11 cellular contexts compared by ENCODE assay signal in genomic region chr6:116034327-116034726, GRCh38. TPM values are rescaled to one million over a fixed set of nuclear protein-coding genes. Genes with fewer than 3 reads are reported as not detected.
DNase-seq lines count a peak whose midpoint lies in the region; ATAC-seq, FAIRE-seq and TF ChIP-seq lines count a peak whose summit lies in the region.
"Had no signal": no experiment of that assay in that cellular context is flagged by ENCODE, and none has a peak within 500 bp of the region (broad histone marks: within the 10 kb centered on the region; RNA-seq: fewer than 3 reads in every experiment).

No MANE protein-coding gene starts in this region.

- H2AFZ ChIP-seq in H9 (ENCODE audit: low read length) (no peak overlapping the region), K562 (ENCODE audit: low read depth, low read length) (peak overlapping the region; percentile 10; the same call in 1 of the 2 replicates)

- no peak overlapping the region for H4K91ac ChIP-seq in H9 (ENCODE audit: insufficient read length, low read depth, low read length)

- H3K4ac ChIP-seq in H9 (ENCODE audit: low read depth, low read length): no peak overlapping the region

- no peak overlapping the region for H3K23ac ChIP-seq in H9 (ENCODE audit: insufficient read length, low read depth, low read length)

- no peak for TF ChIP-seq RAD21 in K562 (CRISPR knock-in tag; conservative IDR thresholded peaks at IDR 0.05 in 1 of 2, IDR thresholded peaks at IDR 0.05 in 1 of 2)

- H3K9ac ChIP-seq in H9 (ENCODE audit: extremely low read depth, insufficient read length, low read length): no peak overlapping the region
- H3K9ac ChIP-seq in K562 (ENCODE audit: insufficient read depth in 1 of 2, low read depth in 2 of 2, low read length in 2 of 2): no peak overlapping the region
- H3K9ac ChIP-seq in kidney (ENCODE audit: low read length in 2 of 2): no peak overlapping the region

- H3K4me2 ChIP-seq in H9 (ENCODE audit: insufficient read depth, insufficient read length, low read length) (no peak overlapping the region), K562 (ENCODE audit: insufficient read depth, low read length) (no peak overlapping the region)

- no peak overlapping the region for H4K5ac ChIP-seq in H9 (ENCODE audit: insufficient read length, low read depth, low read length)

- H3K79me2 ChIP-seq in H9 (ENCODE audit: insufficient read depth, low read length) (no peaks in the 10 kb centered on the region), K562 (ENCODE audit: control insufficient read depth, insufficient read depth, low read length) (no peaks in the 10 kb centered on the region)

- no peaks in the 10 kb centered on the region for H3K36me3 Mint-ChIP-seq in H9 (ENCODE audit: insufficient read depth in 1 of 3, low read depth in 3 of 3)

- no peak overlapping the region for H3T11ph ChIP-seq in H9 (ENCODE audit: low read length)

- no peak overlapping the region for H2BK20ac ChIP-seq in H9 (ENCODE audit: low read depth, low read length, poor library complexity, severe bottlenecking)

- CTCF ChIA-PET in K562 (lab: Yijun Ruan, JAX; ENCODE audit: low intra/inter-chr PET ratio): no interaction called here

- H4K20me1 ChIP-seq in H9 (ENCODE audit: control insufficient read depth, insufficient read depth, insufficient read length) (no peaks in the 10 kb centered on the region), K562 (replicated peaks; ENCODE audit: control insufficient read depth, insufficient read depth, low read length) (no peaks in the 10 kb centered on the region)

- no peaks in the 10 kb centered on the region for H3K9me3 Mint-ChIP-seq in H9
- H3K9me3 Mint-ChIP-seq: activated T-cell treated with anti-CD3 and anti-CD28 coated beads, Interleukin-2, amount 50 U/mL, for 72 hours had no signal

- H3K4me3 ChIP-seq in K562: no peak overlapping the region
- H3K4me3 ChIP-seq in kidney (ENCODE audit: low read length in 2 of 2): no peak overlapping the region
- H3K4me3 ChIP-seq: skin epidermis had no signal

- TF ChIP-seq CTCF in H9 (conservative IDR thresholded peaks at IDR 0.05) (no peak), K562 (IDR thresholded peaks at IDR 0.05 in 2 of 3, conservative IDR thresholded peaks at IDR 0.05 in 1 of 3; ENCODE audit: insufficient read depth in 2 of 3, low read depth in 1 of 3, low read length in 3 of 3) (no peak), kidney (IDR thresholded peaks at IDR 0.05; ENCODE audit: borderline replicate concordance, extremely low read depth, insufficient read depth) (no peak)

- H3K9me3 ChIP-seq in H9 (ENCODE audit: control insufficient read depth, low read depth, low read length) (no peaks in the 10 kb centered on the region), K562 (replicated peaks; ENCODE audit: control insufficient read depth, insufficient read depth, low read depth, low read length) (no peaks in the 10 kb centered on the region), kidney (ENCODE audit: control insufficient read depth in 1 of 2, low read length in 2 of 2) (no peaks in the 10 kb centered on the region)

- no peaks in the 10 kb centered on the region for H3K4me1 ChIP-seq in H9 (ENCODE audit: insufficient read depth, low read length)
- peaks cover 0 to 12% of the 10 kb centered on the region in 2 experiments; a peak in 3 of 5 replicates for H3K4me1 ChIP-seq in K562 (replicated peaks in 1 of 2; ENCODE audit: control insufficient read depth in 2 of 2, insufficient read depth in 2 of 2, low read length in 2 of 2)
- H3K4me1 ChIP-seq in kidney (ENCODE audit: control insufficient read depth in 1 of 2, insufficient read depth in 1 of 2, low read depth in 1 of 2, low read length in 2 of 2): peaks cover 0 to 6% of the 10 kb centered on the region in 2 donors

- no peak overlapping the region for H2BK5ac ChIP-seq in H9 (ENCODE audit: insufficient read length, low read length)

- no peak overlapping the region for H3K14ac ChIP-seq in H9 (ENCODE audit: insufficient read depth, low read length)

- TF ChIP-seq POLR2A in K562 (conservative IDR thresholded peaks at IDR 0.05): no peak

- peaks cover 4 to 10% of the 10 kb centered on the region in 2 experiments for H3K4me1 Mint-ChIP-seq in H9

- TF ChIP-seq EP300 in K562 (IDR thresholded peaks at IDR 0.05; ENCODE audit: low read length): no peak

- H3K23me2 ChIP-seq in H9 (ENCODE audit: insufficient read length, low read depth, low read length, poor library complexity, severe bottlenecking): no peaks in the 10 kb centered on the region

- intact Hi-C loops in K562 (cut with micrococcal nuclease) (no loop called here), kidney (cut with DNase I) (no loop called here)

- no peaks in the 10 kb centered on the region for H3K79me1 ChIP-seq in H9 (ENCODE audit: insufficient read depth, low read depth, low read length, poor library complexity, severe bottlenecking)

- H3K4me3 Mint-ChIP-seq in H9: no peak overlapping the region
- H3K4me3 Mint-ChIP-seq: activated T-cell treated with anti-CD3 and anti-CD28 coated beads, Interleukin-2, amount 50 U/mL, for 72 hours had no signal

- no peak for ATAC-seq in K562
- ATAC-seq in GM18861 (IDR thresholded peaks at IDR 0.05; ENCODE audit: unreplicated experiment): no peak
- ATAC-seq: activated T-cell treated with anti-CD3 and anti-CD28 coated beads, Interleukin-2, amount 50 U/mL, for 72 hours had no signal

- no peaks in the 10 kb centered on the region for H3K9me1 ChIP-seq in K562 (ENCODE audit: control insufficient read depth, insufficient read depth, low read length)

- FAIRE-seq in K562 (lab: Jason Lieb, UNC) (no peak), kidney (lab: Jason Lieb, UNC) (peak; percentile 13)

- H3K27ac Mint-ChIP-seq in H9: peak overlapping the region in 2 of 3 experiments; percentile 19 to 35; a peak in 2 of 7 replicates
- H3K27ac Mint-ChIP-seq: activated T-cell treated with anti-CD3 and anti-CD28 coated beads, Interleukin-2, amount 50 U/mL, for 72 hours had no signal

- POLR2A ChIA-PET in K562 (lab: Yijun Ruan, JAX): interaction anchor here (0.6 to 0.7 kb wide), 2 partner anchors 121 to 222 kb away, joined by 3 read pairs; no protein-coding TSS in a partner anchor

- no CpG with 5 or more reads among the region's 2 CpGs for WGBS in H9 (ENCODE audit: extremely low coverage, insufficient read length, low lambda C conversion rate)
- WGBS in K562 (ENCODE audit: insufficient coverage, low coverage, missing lambda C conversion rate): 7% methylated on average over 2 of the region's 2 CpGs

- H3K56ac ChIP-seq in H9 (ENCODE audit: insufficient read length, low read depth, low read length): no peak overlapping the region

- H3K36me3 ChIP-seq in K562 (ENCODE audit: control insufficient read depth, insufficient read depth, low read length) (no peaks in the 10 kb centered on the region), kidney (ENCODE audit: control insufficient read depth in 1 of 2, insufficient read depth in 2 of 2, low read length in 2 of 2) (no peaks in the 10 kb centered on the region)
- H3K36me3 ChIP-seq: WERI-Rb-1 had no signal

- no peak overlapping the region for H3K18ac ChIP-seq in H9 (ENCODE audit: insufficient read length, low read depth, low read length)

- no peaks in the 10 kb centered on the region for H3K27me3 ChIP-seq in H9 (ENCODE audit: insufficient read depth, low read length)
- H3K27me3 ChIP-seq in K562 (ENCODE audit: control insufficient read depth in 2 of 2, insufficient read depth in 2 of 2, low read length in 2 of 2): no peaks in the 10 kb centered on the region

- no peak overlapping the region for H2AK5ac ChIP-seq in H9 (ENCODE audit: insufficient read length, low read length)

- DNase-seq in H9 (no peak), K562 (ENCODE audit: extremely low read depth in 1 of 4, low spot score in 3 of 4) (peak in 1 of 4 experiments; percentile 25), kidney (no peak), superior temporal gyrus (ENCODE audit: extremely low spot score) (peak; percentile 79), cerebellum (ENCODE audit: low spot score) (no peak), NCI-H2171 (lab: John Stamatoyannopoulos, UW) (no peak)
- DNase-seq: activated T-cell treated with anti-CD3 and anti-CD28 coated beads, Interleukin-2, amount 50 U/mL, for 72 hours; WERI-Rb-1 had no signal

- H2BK15ac ChIP-seq in H9 (ENCODE audit: low read depth, low read length): no peak overlapping the region

- H4K8ac ChIP-seq in H9 (replicated peaks; ENCODE audit: insufficient read length, low read depth, low read length): no peak overlapping the region

- in situ Hi-C loops in K562 (cut with MboI): no loop called here

- BruUV-seq in K562 (replicated peaks; lab: Mats Ljungman, UMichigan): no TSS peak

- no peaks in the 10 kb centered on the region for H3K27me3 Mint-ChIP-seq in H9 (ENCODE audit: low read depth)

- H3K27ac ChIP-seq in H9 (ENCODE audit: insufficient read length, low read depth, low read length) (no peak overlapping the region), K562 (ENCODE audit: extremely low read depth, low read depth, low read length) (no peak overlapping the region), kidney (ENCODE audit: low read depth in 2 of 2, low read length in 2 of 2) (no peak overlapping the region)
- H3K27ac ChIP-seq: skin epidermis, WERI-Rb-1 had no signal

- no peak overlapping the region for H2BK12ac ChIP-seq in H9 (ENCODE audit: insufficient read length, low read depth, low read length)

- H2BK120ac ChIP-seq in H9 (ENCODE audit: low read depth, low read length, poor library complexity, severe bottlenecking): no peak overlapping the region

TF ChIP-seq in K562, 482 proteins besides CTCF, POLR2A, EP300 and RAD21 (continues in another document):
- TF ChIP-seq ZNF311 (CRISPR knock-in tag; IDR thresholded peaks at IDR 0.05): no peak
- TF ChIP-seq ZNF695 (CRISPR knock-in tag; IDR thresholded peaks at IDR 0.05): no peak

RNA-seq across cellular contexts. Expression of gene FRK, which starts 26.4 kb away (rescaled TPM):
- 0.09 and 0.15 TPM in 2 replicates for total RNA-seq in H9 (2021)
- 0.02 and 0.07 TPM in 2 replicates for total RNA-seq in K562 (2011; cell fraction: chromatin; rRNA removed; ENCODE audit: low replicate concordance)
- total RNA-seq in K562 (2011; cell fraction: nucleolus; rRNA removed): not detected in 2 replicates
- total RNA-seq in K562 (2011; cell fraction: nucleoplasm; rRNA removed): 0.07 TPM in 1 of 2 replicates, not detected in the other
- total RNA-seq in K562 (2014; rRNA removed): 0.09 and 0.16 TPM in 2 replicates
- 0.15 and 0.22 TPM in 2 replicates for total RNA-seq in K562 (2014; rRNA removed; fragmentation: Illumina TruSeq; extraction: Trizol)
- 0.29 and 0.34 TPM in 2 replicates for total RNA-seq in K562 (2015; rRNA removed; fragmentation: Illumina TruSeq; extraction: Trizol)
- total RNA-seq in K562 (2021): 0.13 and 0.22 TPM in 2 replicates
- 0.01 and 0.03 TPM in 2 replicates for polyA plus RNA-seq in K562 (2011; rRNA removed)
- polyA plus RNA-seq in K562 (2011; cell fraction: cytosol; rRNA removed): under 0.01 and 0.01 TPM in 2 replicates
- polyA plus RNA-seq in K562 (2011; cell fraction: nucleus; rRNA removed): 0.04 TPM in 2 replicates
- 0.14 and 0.19 TPM in 2 replicates for polyA plus RNA-seq in K562 (2012)
- polyA plus RNA-seq in K562 (2014; fragmentation: Illumina TruSeq; extraction: Trizol): 0.09 and 0.10 TPM in 2 replicates
- under 1 TPM; 0.03 to 0.07 TPM for polyA plus RNA-seq in K562 (2014; fragmentation: Nextera tagmentation; extraction: Ambion mirVana)
- polyA plus RNA-seq in K562 (2014; rRNA removed): 0.05 and 0.11 TPM in 2 replicates
- 0.04 and 0.12 TPM in 2 replicates for polyA minus RNA-seq in K562 (2011; rRNA and poly(A)+ RNA removed)
- polyA minus RNA-seq in K562 (2011; cell fraction: cytosol; rRNA and poly(A)+ RNA removed): 0.09 TPM in 1 of 2 replicates, not detected in the other
- polyA minus RNA-seq in K562 (2011; cell fraction: nucleus; rRNA and poly(A)+ RNA removed): under 0.01 and 0.11 TPM in 2 replicates
- 25.0 TPM for total RNA-seq in kidney
- polyA plus RNA-seq in kidney (ENCODE audit: insufficient read depth, low read depth, low replicate concordance): 5.9 TPM
- 0.36 TPM for total RNA-seq in cerebellum
- total RNA-seq: mononuclear cell had no signal

Comparison
In these comparisons a context has a peak if more than half of its experiments do, and no peak if none do; other contexts are left out.
1. RNA of gene FRK, which starts 26.4 kb away (total RNA-seq): 25.0 TPM in kidney (single experiment); 0.36 TPM in cerebellum (single experiment), 0.02 to 0.34 TPM in K562 and 0.09 to 0.15 TPM in H9; every median in the first group is over 10 times any median in the second.